ENCODE assay signal across 25 cellular contexts in genomic region chr9:137511758-137512463, GRCh38. TPM values are rescaled to one million over a fixed set of nuclear protein-coding genes. Genes with fewer than 3 reads are reported as not detected.
A peak's percentile ranks its signal among the peaks of the same experiment; 100 is the strongest.
DNase-seq lines count a peak whose midpoint lies in the region; ATAC-seq, FAIRE-seq and TF ChIP-seq lines count a peak whose summit lies in the region.
"Had no signal": no experiment of that assay in that cellular context is flagged by ENCODE, and none has a peak within 500 bp of the region (broad histone marks: within the 10 kb centered on the region; RNA-seq: fewer than 3 reads in every experiment).

No MANE protein-coding gene starts in this region.

- no peaks in the 10 kb centered on the region for H4K20me1 ChIP-seq in HepG2 (ENCODE audit: insufficient read depth, low read length)
- no peaks in the 10 kb centered on the region for H4K20me1 ChIP-seq in K562 (replicated peaks; ENCODE audit: control insufficient read depth, insufficient read depth, low read length)
- H4K20me1 ChIP-seq in osteoblast (ENCODE audit: insufficient read depth, low read length): no peaks in the 10 kb centered on the region

- peaks cover 3% of the 10 kb centered on the region for H3K4me1 ChIP-seq in HepG2 (ENCODE audit: insufficient read depth, low read length)
- H3K4me1 ChIP-seq in right lobe of liver: no peaks in the 10 kb centered on the region
- peaks cover 13 to 38% of the 10 kb centered on the region in 2 experiments; a peak in 4 of 5 replicates for H3K4me1 ChIP-seq in K562 (replicated peaks in 1 of 2; ENCODE audit: control insufficient read depth in 2 of 2, insufficient read depth in 2 of 2, low read length in 2 of 2)
- H3K4me1 ChIP-seq in osteoblast (ENCODE audit: insufficient read depth, low read length): no peaks in the 10 kb centered on the region
- no peaks in the 10 kb centered on the region for H3K4me1 ChIP-seq in uterus
- no peaks in the 10 kb centered on the region for H3K4me1 ChIP-seq in Peyer's patch

- TF ChIP-seq RAD21 in HepG2 (CRISPR knock-in tag; IDR thresholded peaks at IDR 0.05) (no peak), K562 (CRISPR knock-in tag; conservative IDR thresholded peaks at IDR 0.05 in 1 of 2, IDR thresholded peaks at IDR 0.05 in 1 of 2) (no peak)

- H3K36me3 ChIP-seq in HepG2 (replicated peaks in 1 of 2; ENCODE audit: control insufficient read depth in 1 of 2, insufficient read depth in 2 of 2, low read length in 2 of 2): no peaks in the 10 kb centered on the region
- H3K36me3 ChIP-seq in right lobe of liver: no peaks in the 10 kb centered on the region
- H3K36me3 ChIP-seq in K562 (ENCODE audit: control insufficient read depth, insufficient read depth, low read length): no peaks in the 10 kb centered on the region
- no peaks in the 10 kb centered on the region for H3K36me3 ChIP-seq in osteoblast (ENCODE audit: insufficient read depth, low read length)
- H3K36me3 ChIP-seq in uterus: no peaks in the 10 kb centered on the region
- no peaks in the 10 kb centered on the region for H3K36me3 ChIP-seq in Peyer's patch

- ATAC-seq in HepG2 (no peak), right lobe of liver (no peak), K562 (peak; percentile 89), GM18870 (IDR thresholded peaks at IDR 0.05; ENCODE audit: unreplicated experiment) (no peak)

- H3K9me3 ChIP-seq in HepG2 (ENCODE audit: low read length): peaks cover 3% of the 10 kb centered on the region; the same call in 1 of the 2 replicates
- H3K9me3 ChIP-seq in right lobe of liver: no peaks in the 10 kb centered on the region
- H3K9me3 ChIP-seq in K562 (replicated peaks; ENCODE audit: control insufficient read depth, insufficient read depth, low read depth, low read length): no peaks in the 10 kb centered on the region
- no peaks in the 10 kb centered on the region for H3K9me3 ChIP-seq in osteoblast (ENCODE audit: low read depth, low read length)
- H3K9me3 ChIP-seq in uterus: no peaks in the 10 kb centered on the region
- no peaks in the 10 kb centered on the region for H3K9me3 ChIP-seq in Peyer's patch
- H3K9me3 ChIP-seq: SK-N-SH had no signal

- TF ChIP-seq EP300 in HepG2 (IDR thresholded peaks at IDR 0.05; ENCODE audit: low read depth in 2 of 2, low read length in 2 of 2) (no peak), HepG2 (CRISPR knock-in tag; IDR thresholded peaks at IDR 0.05; ENCODE audit: borderline replicate concordance) (no peak), K562 (IDR thresholded peaks at IDR 0.05; ENCODE audit: low read length) (peak; percentile 57)

- CTCF ChIA-PET in HepG2 (lab: Yijun Ruan, JAX; ENCODE audit: low intra/inter-chr PET ratio, low total read pairs) (no interaction called here), K562 (lab: Yijun Ruan, JAX; ENCODE audit: low intra/inter-chr PET ratio) (no interaction called here)

- BruUV-seq in HepG2 (replicated peaks; lab: Mats Ljungman, UMichigan): no TSS peak
- BruUV-seq in K562 (replicated peaks; lab: Mats Ljungman, UMichigan): no TSS peak

- FAIRE-seq in HepG2 (lab: Jason Lieb, UNC) (no peak), K562 (lab: Jason Lieb, UNC) (peak; percentile 94)
- FAIRE-seq: GM12892 had no signal

- in situ Hi-C loops in HepG2 (cut with HindIII; ENCODE audit: extremely low pct_ligation_motif_present, low pct_unique_long_range_greater_than_20kb): no loop called here
- in situ Hi-C loops in K562 (cut with MboI): no loop called here

- H3K9me1 ChIP-seq in K562 (ENCODE audit: control insufficient read depth, insufficient read depth, low read length): no peaks in the 10 kb centered on the region

- peak overlapping the region; percentile 24 for H3K27ac ChIP-seq in HepG2 (ENCODE audit: extremely low read length, insufficient read depth, low read length)
- no peak overlapping the region for H3K27ac ChIP-seq in right lobe of liver
- peak overlapping the region; percentile 76 for H3K27ac ChIP-seq in K562 (ENCODE audit: extremely low read depth, low read depth, low read length)
- H3K27ac ChIP-seq in osteoblast (ENCODE audit: low read depth, low read length): no peak overlapping the region
- no peak overlapping the region for H3K27ac ChIP-seq in uterus
- H3K27ac ChIP-seq in Peyer's patch: no peak overlapping the region
- H3K27ac ChIP-seq: 22Rv1, HL-60 had no signal

- TF ChIP-seq CTCF in HepG2 (CRISPR knock-in tag; IDR thresholded peaks at IDR 0.05) (no peak), right lobe of liver (IDR thresholded peaks at IDR 0.05) (no peak), K562 (IDR thresholded peaks at IDR 0.05 in 2 of 3, conservative IDR thresholded peaks at IDR 0.05 in 1 of 3; ENCODE audit: insufficient read depth in 2 of 3, low read depth in 1 of 3, low read length in 3 of 3) (no peak), osteoblast (IDR thresholded peaks at IDR 0.05; ENCODE audit: extremely low read depth, low read depth, low read length) (no peak), uterus (IDR thresholded peaks at IDR 0.05) (no peak), Peyer's patch (IDR thresholded peaks at IDR 0.05) (no peak)

- intact Hi-C loops in HepG2 (cut with micrococcal nuclease; ENCODE audit: unreplicated experiment): no loop called here
- intact Hi-C loops in right lobe of liver (cut with DNase I): no loop called here
- intact Hi-C loops in K562 (cut with micrococcal nuclease): no loop called here
- intact Hi-C loops in uterus (cut with DNase I; ENCODE audit: low total_unique reads): no loop called here

- no peak for DNase-seq in HepG2 (ENCODE audit: low spot score)
- DNase-seq in right lobe of liver: no peak
- peak; percentile 51 to 86 (median 52) for DNase-seq in K562 (ENCODE audit: extremely low read depth in 1 of 4, low spot score in 3 of 4)
- peak; percentile 26 for DNase-seq in osteoblast (ENCODE audit: insufficient read length, low spot score, missing footprints)
- DNase-seq in NCI-H2081 (lab: John Stamatoyannopoulos, UW): no peak
- DNase-seq in uterus: no peak
- no peak for DNase-seq in Peyer's patch
- DNase-seq: AML-193; DND-41; GOT3; HCEC 1CT; NCI-H1105; NCI-H2029 treated with DMSO at 0.1 percent for 48 hours; NCI-H2171; NCI-H345; NCI-H524; NCI-H774; NK-92 treated with Interleukin-12 subunit alpha and Interleukin-12 subunit beta, amount 100 ng/mL, for 24 hours; SIG-M5; SK-N-SH had no signal

- H3K4me2 ChIP-seq in HepG2 (ENCODE audit: low read depth, low read length): no peak overlapping the region
- peak overlapping the region; percentile 62 for H3K4me2 ChIP-seq in K562 (ENCODE audit: insufficient read depth, low read length)
- no peak overlapping the region for H3K4me2 ChIP-seq in osteoblast (ENCODE audit: insufficient read depth, low read length)
- H3K4me2 ChIP-seq: SK-N-SH had no signal

- H3K27me3 ChIP-seq in HepG2 (ENCODE audit: control insufficient read depth in 1 of 2, insufficient read depth in 2 of 2, low read length in 2 of 2): no peaks in the 10 kb centered on the region; a peak in 1 of 5 replicates
- no peaks in the 10 kb centered on the region for H3K27me3 ChIP-seq in right lobe of liver
- H3K27me3 ChIP-seq in K562 (ENCODE audit: control insufficient read depth in 2 of 2, insufficient read depth in 2 of 2, low read length in 2 of 2): peaks cover 2 to 4% of the 10 kb centered on the region in 2 experiments; a peak in 3 of 5 replicates
- H3K27me3 ChIP-seq in osteoblast (ENCODE audit: insufficient read depth, low read length): no peaks in the 10 kb centered on the region
- no peaks in the 10 kb centered on the region for H3K27me3 ChIP-seq in uterus
- no peaks in the 10 kb centered on the region for H3K27me3 ChIP-seq in Peyer's patch

- POLR2A ChIA-PET in HepG2 (lab: Yijun Ruan, JAX): no interaction called here
- POLR2A ChIA-PET in K562 (lab: Yijun Ruan, JAX): no interaction called here

- H3K4me3 ChIP-seq in HepG2 (replicated peaks in 1 of 3; ENCODE audit: insufficient read depth in 1 of 3, low read depth in 2 of 3, low read length in 3 of 3) (no peak overlapping the region), right lobe of liver (no peak overlapping the region), K562 (no peak overlapping the region), osteoblast (ENCODE audit: insufficient read depth, low read length) (no peak overlapping the region), uterus (no peak overlapping the region), Peyer's patch (no peak overlapping the region)

- H3K9ac ChIP-seq in HepG2 (ENCODE audit: insufficient read depth, low read depth, low read length): no peak overlapping the region
- peak overlapping the region; percentile 38 to 78 for H3K9ac ChIP-seq in K562 (ENCODE audit: insufficient read depth in 1 of 2, low read depth in 2 of 2, low read length in 2 of 2)
- H3K9ac ChIP-seq: SK-N-SH had no signal

- H3K79me2 ChIP-seq in HepG2 (ENCODE audit: insufficient read depth, low read length) (no peaks in the 10 kb centered on the region), K562 (ENCODE audit: control insufficient read depth, insufficient read depth, low read length) (no peaks in the 10 kb centered on the region), osteoblast (ENCODE audit: insufficient read depth, low read length) (no peaks in the 10 kb centered on the region)

- 46% methylated on average over 20 of the region's 25 CpGs for WGBS in HepG2 (ENCODE audit: low lambda C conversion rate)
- WGBS in right lobe of liver (ENCODE audit: insufficient coverage, low coverage, low lambda C conversion rate, missing lambda C conversion rate): 93% methylated on average over 10 of the region's 25 CpGs
- 32% methylated on average over 23 of the region's 25 CpGs for WGBS in K562 (ENCODE audit: insufficient coverage, low coverage, missing lambda C conversion rate)

- no peak for TF ChIP-seq POLR2A in HepG2 (IDR thresholded peaks at IDR 0.05; ENCODE audit: insufficient read depth in 1 of 2, low read depth in 2 of 2, low read length in 2 of 2)
- TF ChIP-seq POLR2A in right lobe of liver (IDR thresholded peaks at IDR 0.05): no peak
- peak; percentile 68 for TF ChIP-seq POLR2A in K562 (conservative IDR thresholded peaks at IDR 0.05)
- TF ChIP-seq POLR2A in uterus (IDR thresholded peaks at IDR 0.05): no peak
- TF ChIP-seq POLR2A in Peyer's patch (IDR thresholded peaks at IDR 0.05): no peak

- H2AFZ ChIP-seq in HepG2 (ENCODE audit: low read length) (no peak overlapping the region), K562 (ENCODE audit: low read depth, low read length) (peak overlapping the region; percentile 93), osteoblast (ENCODE audit: low read length) (no peak overlapping the region)

RNA-seq across cellular contexts. Expression of gene PNPLA7, which starts 38.3 kb away (rescaled TPM):
- total RNA-seq in HepG2 (2016; rRNA removed; fragmentation: Illumina TruSeq; extraction: Trizol): 0.21 and 0.42 TPM in 2 replicates
- total RNA-seq in HepG2 (2016; cell fraction: cytosol; rRNA removed; fragmentation: Illumina TruSeq; extraction: Trizol; ENCODE audit: low read depth): 0.30 and 0.53 TPM in 2 replicates
- 0.25 and 0.39 TPM in 2 replicates for total RNA-seq in HepG2 (2016; cell fraction: insoluble cytoplasmic fraction; rRNA removed; fragmentation: Illumina TruSeq; extraction: Trizol)
- 0.21 and 0.28 TPM in 2 replicates for total RNA-seq in HepG2 (2016; cell fraction: membrane; rRNA removed; fragmentation: Illumina TruSeq; extraction: Trizol)
- total RNA-seq in HepG2 (2016; cell fraction: nucleus; rRNA removed; fragmentation: Illumina TruSeq; extraction: Trizol): 0.69 and 0.87 TPM in 2 replicates
- polyA plus RNA-seq in HepG2 (2011; rRNA removed): 1.5 and 1.9 TPM in 2 replicates
- 0.77 and 1.1 TPM in 2 replicates for polyA plus RNA-seq in HepG2 (2011; cell fraction: cytosol; rRNA removed)
- 17.1 and 19.3 TPM in 2 replicates for polyA plus RNA-seq in HepG2 (2011; cell fraction: nucleus; rRNA removed)
- polyA plus RNA-seq in HepG2 (2012): 3.1 and 3.5 TPM in 2 replicates
- polyA plus RNA-seq in HepG2 (2016; cell fraction: cytosol; fragmentation: Illumina TruSeq; extraction: Trizol; ENCODE audit: low read depth): 0.14 and 0.20 TPM in 2 replicates
- polyA plus RNA-seq in HepG2 (2016; cell fraction: insoluble cytoplasmic fraction; fragmentation: Illumina TruSeq; extraction: Trizol; ENCODE audit: low read depth): 0.43 and 0.47 TPM in 2 replicates
- 0.27 and 0.30 TPM in 2 replicates for polyA plus RNA-seq in HepG2 (2016; cell fraction: membrane; fragmentation: Illumina TruSeq; extraction: Trizol; ENCODE audit: low read depth)
- 3.4 and 3.5 TPM in 2 replicates for polyA plus RNA-seq in HepG2 (2016; cell fraction: nucleus; fragmentation: Illumina TruSeq; extraction: Trizol; ENCODE audit: insufficient read depth, low read depth)
- 1.2 and 1.9 TPM in 2 replicates for polyA minus RNA-seq in HepG2 (2011; rRNA and poly(A)+ RNA removed; ENCODE audit: low replicate concordance)
- polyA minus RNA-seq in HepG2 (2011; cell fraction: cytosol; rRNA and poly(A)+ RNA removed): 0.49 and 1.6 TPM in 2 replicates
- polyA minus RNA-seq in HepG2 (2011; cell fraction: nucleus; rRNA and poly(A)+ RNA removed): 2.7 and 2.9 TPM in 2 replicates
- 10 to 100 TPM in 2 of 6 experiments, 1 to 10 TPM in 4; 3.9 to 15.6 (median 7.4) TPM for total RNA-seq in right lobe of liver
- 2.8 and 5.5 TPM in 2 replicates for total RNA-seq in K562 (2011; cell fraction: chromatin; rRNA removed; ENCODE audit: low replicate concordance)
- 2.0 and 3.0 TPM in 2 replicates for total RNA-seq in K562 (2011; cell fraction: nucleolus; rRNA removed)
- 2.3 and 3.4 TPM in 2 replicates for total RNA-seq in K562 (2011; cell fraction: nucleoplasm; rRNA removed)
- total RNA-seq in K562 (2014; rRNA removed): 0.14 and 0.45 TPM in 2 replicates
- total RNA-seq in K562 (2014; rRNA removed; fragmentation: Illumina TruSeq; extraction: Trizol): 0.04 TPM in 1 of 2 replicates, not detected in the other
- total RNA-seq in K562 (2015; rRNA removed; fragmentation: Illumina TruSeq; extraction: Trizol): 0.19 and 0.22 TPM in 2 replicates
- 0.58 and 0.75 TPM in 2 replicates for total RNA-seq in K562 (2021)
- polyA plus RNA-seq in K562 (2011; rRNA removed): 0.17 and 0.66 TPM in 2 replicates
- 0.16 and 0.19 TPM in 2 replicates for polyA plus RNA-seq in K562 (2011; cell fraction: cytosol; rRNA removed)
- polyA plus RNA-seq in K562 (2011; cell fraction: nucleus; rRNA removed): 4.1 and 5.1 TPM in 2 replicates
- polyA plus RNA-seq in K562 (2012): 0.95 and 2.4 TPM in 2 replicates
- polyA plus RNA-seq in K562 (2014; fragmentation: Illumina TruSeq; extraction: Trizol): 0.31 and 0.44 TPM in 2 replicates
- polyA plus RNA-seq in K562 (2014; fragmentation: Nextera tagmentation; extraction: Ambion mirVana): under 1 TPM in 1 of 2 experiments, not detected in 1; 0.01 TPM
- polyA plus RNA-seq in K562 (2014; rRNA removed): 0.78 and 0.85 TPM in 2 replicates
- polyA minus RNA-seq in K562 (2011; rRNA and poly(A)+ RNA removed): 0.07 and 0.12 TPM in 2 replicates
- 0.19 and 0.46 TPM in 2 replicates for polyA minus RNA-seq in K562 (2011; cell fraction: cytosol; rRNA and poly(A)+ RNA removed)
- 0.54 and 1.00 TPM in 2 replicates for polyA minus RNA-seq in K562 (2011; cell fraction: nucleus; rRNA and poly(A)+ RNA removed)
- total RNA-seq in osteoblast: 1.8 and 2.7 TPM in 2 replicates
- 10 to 100 TPM in 1 of 4 donors, 1 to 10 TPM in 2, under 1 TPM in 1; 0.26 to 25.7 (median 3.4) TPM for total RNA-seq in uterus
- 10 to 100 TPM; 11.4 to 48.6 (median 27.2) TPM for total RNA-seq in Peyer's patch
- total RNA-seq: G401 had no signal

RNA-seq across cellular contexts. Expression of gene MRPL41, which starts 39.8 kb away (rescaled TPM):
- total RNA-seq in HepG2 (2016; rRNA removed; fragmentation: Illumina TruSeq; extraction: Trizol) (48.9 and 54.0 TPM in 2 replicates), right lobe of liver (10 to 100 TPM; 43.4 to 97.8 (median 74.0) TPM), K562 (2014; rRNA removed) (239 and 259 TPM in 2 replicates), K562 (2014; rRNA removed; fragmentation: Illumina TruSeq; extraction: Trizol) (9.2 and 11.6 TPM in 2 replicates), K562 (2015; rRNA removed; fragmentation: Illumina TruSeq; extraction: Trizol) (54.9 and 58.3 TPM in 2 replicates), K562 (2021) (146 and 158 TPM in 2 replicates), osteoblast (26.2 and 30.4 TPM in 2 replicates), uterus (10 to 100 TPM in 3 of 4 donors, 1 to 10 TPM in 1; 8.6 to 47.9 (median 30.5) TPM), Peyer's patch (10 to 100 TPM; 55.3 to 89.5 (median 84.8) TPM)
- 48.5 and 55.5 TPM in 2 replicates for total RNA-seq in HepG2 (2016; cell fraction: cytosol; rRNA removed; fragmentation: Illumina TruSeq; extraction: Trizol; ENCODE audit: low read depth)
- total RNA-seq in HepG2 (2016; cell fraction: insoluble cytoplasmic fraction; rRNA removed; fragmentation: Illumina TruSeq; extraction: Trizol): 53.0 and 54.1 TPM in 2 replicates
- total RNA-seq in HepG2 (2016; cell fraction: membrane; rRNA removed; fragmentation: Illumina TruSeq; extraction: Trizol): 49.2 and 61.1 TPM in 2 replicates
- total RNA-seq in HepG2 (2016; cell fraction: nucleus; rRNA removed; fragmentation: Illumina TruSeq; extraction: Trizol): 19.0 and 19.6 TPM in 2 replicates
- polyA plus RNA-seq in HepG2 (2011; rRNA removed) (20.9 and 23.4 TPM in 2 replicates), K562 (2011; rRNA removed) (21.6 and 23.7 TPM in 2 replicates), K562 (2014; fragmentation: Illumina TruSeq; extraction: Trizol) (10.4 and 32.9 TPM in 2 replicates), K562 (2014; fragmentation: Nextera tagmentation; extraction: Ambion mirVana) (1 to 10 TPM; 2.6 to 4.1 TPM), K562 (2014; rRNA removed) (184 and 216 TPM in 2 replicates)
- polyA plus RNA-seq in HepG2 (2011; cell fraction: cytosol; rRNA removed): 18.5 and 46.9 TPM in 2 replicates
- polyA plus RNA-seq in HepG2 (2011; cell fraction: nucleus; rRNA removed): 23.0 and 28.2 TPM in 2 replicates
- polyA plus RNA-seq in HepG2 (2012): 15.6 and 26.9 TPM in 2 replicates
- 54.8 and 61.0 TPM in 2 replicates for polyA plus RNA-seq in HepG2 (2016; cell fraction: cytosol; fragmentation: Illumina TruSeq; extraction: Trizol; ENCODE audit: low read depth)
- polyA plus RNA-seq in HepG2 (2016; cell fraction: insoluble cytoplasmic fraction; fragmentation: Illumina TruSeq; extraction: Trizol; ENCODE audit: low read depth): 43.5 and 50.2 TPM in 2 replicates
- 42.3 and 46.2 TPM in 2 replicates for polyA plus RNA-seq in HepG2 (2016; cell fraction: membrane; fragmentation: Illumina TruSeq; extraction: Trizol; ENCODE audit: low read depth)
- 35.6 and 38.1 TPM in 2 replicates for polyA plus RNA-seq in HepG2 (2016; cell fraction: nucleus; fragmentation: Illumina TruSeq; extraction: Trizol; ENCODE audit: insufficient read depth, low read depth)
- 6.4 and 7.1 TPM in 2 replicates for polyA minus RNA-seq in HepG2 (2011; rRNA and poly(A)+ RNA removed; ENCODE audit: low replicate concordance)
- 8.6 and 11.1 TPM in 2 replicates for polyA minus RNA-seq in HepG2 (2011; cell fraction: cytosol; rRNA and poly(A)+ RNA removed)
- 2.1 and 2.2 TPM in 2 replicates for polyA minus RNA-seq in HepG2 (2011; cell fraction: nucleus; rRNA and poly(A)+ RNA removed)
- 2.1 and 9.1 TPM in 2 replicates for total RNA-seq in K562 (2011; cell fraction: chromatin; rRNA removed; ENCODE audit: low replicate concordance)
- 19.8 and 28.3 TPM in 2 replicates for total RNA-seq in K562 (2011; cell fraction: nucleolus; rRNA removed)
- 9.6 and 10.5 TPM in 2 replicates for total RNA-seq in K562 (2011; cell fraction: nucleoplasm; rRNA removed)
- polyA plus RNA-seq in K562 (2011; cell fraction: cytosol; rRNA removed): 35.6 and 169 TPM in 2 replicates
- polyA plus RNA-seq in K562 (2011; cell fraction: nucleus; rRNA removed): 18.9 and 28.4 TPM in 2 replicates
- 75.7 and 99.4 TPM in 2 replicates for polyA plus RNA-seq in K562 (2012)
- polyA minus RNA-seq in K562 (2011; rRNA and poly(A)+ RNA removed): 1.7 and 3.9 TPM in 2 replicates
- 21.6 and 22.5 TPM in 2 replicates for polyA minus RNA-seq in K562 (2011; cell fraction: cytosol; rRNA and poly(A)+ RNA removed)
- 4.7 and 8.7 TPM in 2 replicates for polyA minus RNA-seq in K562 (2011; cell fraction: nucleus; rRNA and poly(A)+ RNA removed)

RNA-seq across cellular contexts. Expression of gene NSMF, which starts 52.8 kb away (rescaled TPM):
- total RNA-seq in HepG2 (2016; rRNA removed; fragmentation: Illumina TruSeq; extraction: Trizol) (38.3 and 44.3 TPM in 2 replicates), right lobe of liver (10 to 100 TPM; 15.6 to 55.4 (median 20.1) TPM), K562 (2014; rRNA removed) (49.2 and 60.0 TPM in 2 replicates), K562 (2014; rRNA removed; fragmentation: Illumina TruSeq; extraction: Trizol) (24.4 and 29.3 TPM in 2 replicates), K562 (2015; rRNA removed; fragmentation: Illumina TruSeq; extraction: Trizol) (28.2 and 29.1 TPM in 2 replicates), K562 (2021) (72.0 and 74.5 TPM in 2 replicates), osteoblast (19.2 and 22.4 TPM in 2 replicates), uterus (10 to 100 TPM; 17.4 to 40.7 (median 32.1) TPM), Peyer's patch (100 to 1,000 TPM in 3 of 4 donors, 10 to 100 TPM in 1; 47.0 to 135 (median 117) TPM)
- 35.6 and 45.0 TPM in 2 replicates for total RNA-seq in HepG2 (2016; cell fraction: cytosol; rRNA removed; fragmentation: Illumina TruSeq; extraction: Trizol; ENCODE audit: low read depth)
- total RNA-seq in HepG2 (2016; cell fraction: insoluble cytoplasmic fraction; rRNA removed; fragmentation: Illumina TruSeq; extraction: Trizol): 31.9 and 43.2 TPM in 2 replicates
- total RNA-seq in HepG2 (2016; cell fraction: membrane; rRNA removed; fragmentation: Illumina TruSeq; extraction: Trizol): 88.7 and 95.2 TPM in 2 replicates
- 47.8 and 56.5 TPM in 2 replicates for total RNA-seq in HepG2 (2016; cell fraction: nucleus; rRNA removed; fragmentation: Illumina TruSeq; extraction: Trizol)
- polyA plus RNA-seq in HepG2 (2011; rRNA removed) (183 and 271 TPM in 2 replicates), K562 (2011; rRNA removed) (44.9 and 71.8 TPM in 2 replicates), K562 (2014; fragmentation: Illumina TruSeq; extraction: Trizol) (26.4 and 44.1 TPM in 2 replicates), K562 (2014; fragmentation: Nextera tagmentation; extraction: Ambion mirVana) (under 1 TPM; 0.20 to 0.42 TPM), K562 (2014; rRNA removed) (76.3 and 82.7 TPM in 2 replicates)
- 147 and 184 TPM in 2 replicates for polyA plus RNA-seq in HepG2 (2011; cell fraction: cytosol; rRNA removed)
- polyA plus RNA-seq in HepG2 (2011; cell fraction: nucleus; rRNA removed): 1,153 and 1,227 TPM in 2 replicates
- polyA plus RNA-seq in HepG2 (2012): 143 and 184 TPM in 2 replicates
- polyA plus RNA-seq in HepG2 (2016; cell fraction: cytosol; fragmentation: Illumina TruSeq; extraction: Trizol; ENCODE audit: low read depth): 80.1 and 97.0 TPM in 2 replicates
- 62.3 and 80.0 TPM in 2 replicates for polyA plus RNA-seq in HepG2 (2016; cell fraction: insoluble cytoplasmic fraction; fragmentation: Illumina TruSeq; extraction: Trizol; ENCODE audit: low read depth)
- 159 and 160 TPM in 2 replicates for polyA plus RNA-seq in HepG2 (2016; cell fraction: membrane; fragmentation: Illumina TruSeq; extraction: Trizol; ENCODE audit: low read depth)
- 179 and 193 TPM in 2 replicates for polyA plus RNA-seq in HepG2 (2016; cell fraction: nucleus; fragmentation: Illumina TruSeq; extraction: Trizol; ENCODE audit: insufficient read depth, low read depth)
- polyA minus RNA-seq in HepG2 (2011; rRNA and poly(A)+ RNA removed; ENCODE audit: low replicate concordance): 64.9 and 155 TPM in 2 replicates
- 76.5 and 105 TPM in 2 replicates for polyA minus RNA-seq in HepG2 (2011; cell fraction: cytosol; rRNA and poly(A)+ RNA removed)
- polyA minus RNA-seq in HepG2 (2011; cell fraction: nucleus; rRNA and poly(A)+ RNA removed): 147 and 159 TPM in 2 replicates
- 47.6 and 128 TPM in 2 replicates for total RNA-seq in K562 (2011; cell fraction: chromatin; rRNA removed; ENCODE audit: low replicate concordance)
- total RNA-seq in K562 (2011; cell fraction: nucleolus; rRNA removed): 87.2 and 93.1 TPM in 2 replicates
- total RNA-seq in K562 (2011; cell fraction: nucleoplasm; rRNA removed): 47.3 and 58.7 TPM in 2 replicates
- polyA plus RNA-seq in K562 (2011; cell fraction: cytosol; rRNA removed): 59.2 and 114 TPM in 2 replicates
- polyA plus RNA-seq in K562 (2011; cell fraction: nucleus; rRNA removed): 244 and 400 TPM in 2 replicates
- polyA plus RNA-seq in K562 (2012): 38.5 and 48.2 TPM in 2 replicates
- 25.2 and 31.9 TPM in 2 replicates for polyA minus RNA-seq in K562 (2011; rRNA and poly(A)+ RNA removed)
- 37.7 and 44.3 TPM in 2 replicates for polyA minus RNA-seq in K562 (2011; cell fraction: cytosol; rRNA and poly(A)+ RNA removed)
- 47.9 and 59.5 TPM in 2 replicates for polyA minus RNA-seq in K562 (2011; cell fraction: nucleus; rRNA and poly(A)+ RNA removed)

Comparison
In these comparisons a context has a peak if more than half of its experiments do, and no peak if none do; other contexts are left out.
1. H3K27ac ChIP-seq: peak in HepG2 (single experiment) and K562 (single experiment); none in right lobe of liver (0 of 3), osteoblast (single experiment), uterus (0 of 2) and Peyer's patch (0 of 4).
2. DNase-seq: peak in K562 (4 of 4) and osteoblast (single experiment); none in HepG2 (single experiment), right lobe of liver (0 of 3), NCI-H2081 (0 of 2), uterus (0 of 2) and Peyer's patch (0 of 3).
3. Of the 241 proteins assayed by ChIP-seq in both HepG2 and K562: peak only in HepG2: none; only in K562: AFF4, ATF3, ATF7, BHLHE40, CREM, DPF2 and 44 more; in both: none; in neither: 179; mixed calls (peak in some experiments, not most) for 12.